20 cellular contexts compared by ENCODE assay signal in genomic region chr9:79642671-79643070, GRCh38.
A peak's percentile ranks its signal among the peaks of the same experiment; 100 is the strongest.
DNase-seq lines count a peak whose midpoint lies in the region; FAIRE-seq and TF ChIP-seq lines count a peak whose summit lies in the region.
"Had no signal": no experiment of that assay in that cellular context is flagged by ENCODE, and none has a peak within 500 bp of the region (broad histone marks: within the 10 kb centered on the region; RNA-seq: fewer than 3 reads in every experiment).

No MANE protein-coding gene starts in this region.

- H3K27ac ChIP-seq in astrocyte (ENCODE audit: low read depth, low read length) (no peak overlapping the region), smooth muscle cell (ENCODE audit: low read depth) (peak overlapping the region; percentile 47)

- FAIRE-seq in G401.6 (lab: Jason Lieb, UNC) (peak; percentile 41), astrocyte (lab: Jason Lieb, UNC) (peak; percentile 64)
- FAIRE-seq: GM12892, GM18507, HepG2 had no signal

- H3K9me3 ChIP-seq in astrocyte (ENCODE audit: insufficient read depth, low read depth, low read length) (no peaks in the 10 kb centered on the region), smooth muscle cell (replicated peaks; ENCODE audit: low read depth) (no peaks in the 10 kb centered on the region)

- H3K36me3 Mint-ChIP-seq in astrocyte (ENCODE audit: low read depth, unreplicated experiment) (peaks cover 16% of the 10 kb centered on the region), mesothelial cell of epicardium (peaks cover 29% of the 10 kb centered on the region)

- 44% methylated on average over 2 of the region's 2 CpGs for WGBS in smooth muscle cell (ENCODE audit: low lambda C conversion rate)

- H3K27ac Mint-ChIP-seq in astrocyte (ENCODE audit: unreplicated experiment) = no peak overlapping the region
- peak overlapping the region; percentile 51 for H3K27ac Mint-ChIP-seq in mesothelial cell of epicardium
- H3K27ac Mint-ChIP-seq: B cell; CD4-positive, CD25-positive, alpha-beta regulatory T cell; CD8-positive, alpha-beta memory T cell; GM23338; HFFc6; IgD-negative memory B cell had no signal

- H3K79me2 ChIP-seq in astrocyte (ENCODE audit: insufficient read depth, low read length) (peaks cover 15% of the 10 kb centered on the region), smooth muscle cell (ENCODE audit: low read depth) (peaks cover 28% of the 10 kb centered on the region)

- H3K4me1 Mint-ChIP-seq in astrocyte (ENCODE audit: low read depth, unreplicated experiment) (peaks cover 25% of the 10 kb centered on the region), mesothelial cell of epicardium (peaks cover 15% of the 10 kb centered on the region)
- H3K4me1 Mint-ChIP-seq: GM23338 had no signal

- no peaks in the 10 kb centered on the region for H3K36me3 ChIP-seq in astrocyte (ENCODE audit: insufficient read depth, low read length)
- H3K36me3 ChIP-seq in smooth muscle cell (ENCODE audit: low read depth) = peaks cover 10% of the 10 kb centered on the region

- DNase-seq in astrocyte (ENCODE audit: low read depth) (peak; percentile 26), mesothelial cell of epicardium (ENCODE audit: low spot score in 2 of 2, unreplicated experiment in 2 of 2) (no peak), smooth muscle cell (lab: John Stamatoyannopoulos, UW; ENCODE audit: unreplicated experiment) (no peak), NCI-H2227 treated with DMSO at 0.1 percent for 48 hours (lab: John Stamatoyannopoulos, UW) (no peak)
- DNase-seq in effector CD8-positive, alpha-beta T cell (lab: John Stamatoyannopoulos, UW) = no peak
- no peak for DNase-seq in activated CD4-positive, CD25-positive, alpha-beta regulatory T cell treated with anti-CD3 and anti-CD28 coated beads, Interleukin-2, amount 50 U/mL, for 72 hours
- DNase-seq: C1 segment of cervical spinal cord; CD4-positive, CD25-positive, alpha-beta regulatory T cell; CD8-positive, alpha-beta memory T cell; COR-L47; GDM1; H7; HFFc6 had no signal

- H3K4me3 Mint-ChIP-seq in astrocyte (ENCODE audit: unreplicated experiment) (no peak overlapping the region), mesothelial cell of epicardium (no peak overlapping the region)
- H3K4me3 Mint-ChIP-seq: B cell; CD4-positive, CD25-positive, alpha-beta regulatory T cell; CD8-positive, alpha-beta memory T cell; GM23338; HFFc6; IgD-negative memory B cell had no signal

- no peak overlapping the region for H3K4me3 ChIP-seq in astrocyte (ENCODE audit: insufficient read depth, low read depth, low read length)
- no peak overlapping the region for H3K4me3 ChIP-seq in smooth muscle cell
- H3K4me3 ChIP-seq: GM23338 had no signal

- H3K9ac ChIP-seq in astrocyte (ENCODE audit: low read length) (no peak overlapping the region), smooth muscle cell (ENCODE audit: low read depth) (no peak overlapping the region)

- H2AFZ ChIP-seq in astrocyte (ENCODE audit: low read depth, low read length) = no peak overlapping the region
- no peak overlapping the region for H2AFZ ChIP-seq in smooth muscle cell (ENCODE audit: low read depth)
- H2AFZ ChIP-seq: GM23338 had no signal

- no peaks in the 10 kb centered on the region for H3K27me3 Mint-ChIP-seq in astrocyte (ENCODE audit: low read depth, unreplicated experiment)
- H3K27me3 Mint-ChIP-seq in mesothelial cell of epicardium (ENCODE audit: low read depth) = no peaks in the 10 kb centered on the region
- H3K27me3 Mint-ChIP-seq: B cell; CD4-positive, CD25-positive, alpha-beta regulatory T cell; CD8-positive, alpha-beta memory T cell; IgD-negative memory B cell had no signal

- H4K20me1 ChIP-seq in astrocyte (ENCODE audit: insufficient read depth, low read length) = peaks cover 37% of the 10 kb centered on the region
- H4K20me1 ChIP-seq in smooth muscle cell (ENCODE audit: low read depth) = peaks cover 56% of the 10 kb centered on the region

- TF ChIP-seq CTCF in astrocyte (IDR thresholded peaks at IDR 0.05; ENCODE audit: insufficient read depth, low read depth, low read length) = no peak
- no peak for TF ChIP-seq CTCF in mesothelial cell of epicardium (IDR thresholded peaks at IDR 0.05; ENCODE audit: unreplicated experiment)
- TF ChIP-seq CTCF in smooth muscle cell (IDR thresholded peaks at IDR 0.05; ENCODE audit: borderline replicate concordance, insufficient read depth, poor library complexity, severe bottlenecking) = no peak

- H3K9me3 Mint-ChIP-seq in astrocyte (ENCODE audit: unreplicated experiment) (no peaks in the 10 kb centered on the region), mesothelial cell of epicardium (peaks cover 21% of the 10 kb centered on the region)

- H3K4me1 ChIP-seq in astrocyte (ENCODE audit: insufficient read depth, low read length) (peaks cover 2% of the 10 kb centered on the region), smooth muscle cell (ENCODE audit: low read depth) (peaks cover 20% of the 10 kb centered on the region)

- H3K27me3 ChIP-seq in astrocyte (ENCODE audit: insufficient read depth, low read length) (no peaks in the 10 kb centered on the region), smooth muscle cell (ENCODE audit: low read depth) (no peaks in the 10 kb centered on the region)

- H3K4me2 ChIP-seq in astrocyte (ENCODE audit: low read length) (no peak overlapping the region), smooth muscle cell (peak overlapping the region; percentile 43)
- H3K4me2 ChIP-seq: GM23338 had no signal

- H3F3A ChIP-seq in smooth muscle cell (ENCODE audit: low read depth) = no peaks in the 10 kb centered on the region
